8 cellular contexts compared by ENCODE assay signal in genomic region chr19:5036733-5037681, GRCh38.
DNase-seq lines count a peak whose midpoint lies in the region; ATAC-seq and TF ChIP-seq lines count a peak whose summit lies in the region.
"Had no signal": no experiment of that assay in that cellular context is flagged by ENCODE, and none has a peak within 500 bp of the region (broad histone marks: within the 10 kb centered on the region; RNA-seq: fewer than 3 reads in every experiment).

No MANE protein-coding gene starts in this region.

- no peaks in the 10 kb centered on the region for H3K9me3 ChIP-seq in CD4-positive, alpha-beta memory T cell (ENCODE audit: control insufficient read depth in 1 of 2, low read length in 2 of 2)

- H3K27me3 ChIP-seq in CD4-positive, alpha-beta memory T cell (ENCODE audit: insufficient read depth, low read length) = no peaks in the 10 kb centered on the region

- intact Hi-C loops in CD4-positive, alpha-beta memory T cell (cut with micrococcal nuclease) = no loop called here

- POLR2A ChIA-PET in CD4-positive, alpha-beta memory T cell (lab: Charles Lee; ENCODE audit: partially characterized antibody) = interaction anchor here (1.0 kb wide), 1 partner anchor 10 kb away, joined by 4 read pairs; no protein-coding TSS in a partner anchor

- TF ChIP-seq CTCF in astrocyte of the spinal cord (IDR thresholded peaks at IDR 0.05; ENCODE audit: low read depth, low read length) = no peak

- DNase-seq in NCI-H1092 (lab: John Stamatoyannopoulos, UW) = peak; percentile 33
- DNase-seq in astrocyte of the spinal cord (ENCODE audit: low read depth, low spot score) = peak; percentile 66
- peak; percentile 69 for DNase-seq in hepatic stellate cell (ENCODE audit: low spot score)
- no peak for DNase-seq in stimulated activated naive B cell treated with anti-CD40 and anti-IgM and Interleukin-4, amounts not matched to agents 10 μg/mL and 1 μg/mL and 100 μg/mL, for 72 hours
- DNase-seq in CD4-positive, alpha-beta memory T cell = no peak
- no peak for DNase-seq in iPS-NIHi7 (ENCODE audit: extremely low spot score)
- no peak for DNase-seq in HT-29 (ENCODE audit: low spot score)
- DNase-seq: kidney glomerular epithelial cell had no signal

- H3K27me3 Mint-ChIP-seq in stimulated activated naive B cell treated with anti-CD40 and anti-IgM and Interleukin-4, amounts not matched to agents 10 μg/mL and 1 μg/mL and 100 μg/mL, for 72 hours = no peaks in the 10 kb centered on the region
- no peaks in the 10 kb centered on the region for H3K27me3 Mint-ChIP-seq in CD4-positive, alpha-beta memory T cell

- H3K4me1 ChIP-seq in CD4-positive, alpha-beta memory T cell (ENCODE audit: insufficient read depth, low read length) = peaks cover under 1% of the 10 kb centered on the region

- CTCF ChIA-PET in CD4-positive, alpha-beta memory T cell (lab: Charles Lee; ENCODE audit: partially characterized antibody) = interaction anchor here (1.0 kb wide), 1 partner anchor 35 kb away, joined by 3 read pairs; no protein-coding TSS in a partner anchor

- H3K4me3 ChIP-seq in astrocyte of the spinal cord (ENCODE audit: low read depth, low read length) = no peak overlapping the region
- no peak overlapping the region for H3K4me3 ChIP-seq in CD4-positive, alpha-beta memory T cell (ENCODE audit: low read length in 2 of 2)

- peaks cover 21% of the 10 kb centered on the region for H3K36me3 ChIP-seq in CD4-positive, alpha-beta memory T cell (ENCODE audit: insufficient read depth, low read length)

- no peak overlapping the region for H3K4me3 Mint-ChIP-seq in stimulated activated naive B cell treated with anti-CD40 and anti-IgM and Interleukin-4, amounts not matched to agents 10 μg/mL and 1 μg/mL and 100 μg/mL, for 72 hours
- no peak overlapping the region for H3K4me3 Mint-ChIP-seq in CD4-positive, alpha-beta memory T cell

- peaks cover 6 to 7% of the 10 kb centered on the region in 2 donors for H3K4me1 Mint-ChIP-seq in stimulated activated naive B cell treated with anti-CD40 and anti-IgM and Interleukin-4, amounts not matched to agents 10 μg/mL and 1 μg/mL and 100 μg/mL, for 72 hours
- peaks cover 0 to 2% (median 0%) of the 10 kb centered on the region in 4 donors for H3K4me1 Mint-ChIP-seq in CD4-positive, alpha-beta memory T cell

- in situ Hi-C loops in astrocyte of the spinal cord (cut with HindIII; ENCODE audit: low sequenced_read_pairs) = no loop called here

- peak overlapping the region; percentile 32 for H3K27ac Mint-ChIP-seq in stimulated activated naive B cell treated with anti-CD40 and anti-IgM and Interleukin-4, amounts not matched to agents 10 μg/mL and 1 μg/mL and 100 μg/mL, for 72 hours
- H3K27ac Mint-ChIP-seq in CD4-positive, alpha-beta memory T cell = peak overlapping the region in 2 of 7 donors; percentile 23 to 57

- no peaks in the 10 kb centered on the region for H3K9me3 Mint-ChIP-seq in stimulated activated naive B cell treated with anti-CD40 and anti-IgM and Interleukin-4, amounts not matched to agents 10 μg/mL and 1 μg/mL and 100 μg/mL, for 72 hours
- no peaks in the 10 kb centered on the region for H3K9me3 Mint-ChIP-seq in CD4-positive, alpha-beta memory T cell

- peaks cover 10 to 35% of the 10 kb centered on the region in 2 donors for H3K36me3 Mint-ChIP-seq in stimulated activated naive B cell treated with anti-CD40 and anti-IgM and Interleukin-4, amounts not matched to agents 10 μg/mL and 1 μg/mL and 100 μg/mL, for 72 hours
- peaks cover 5 to 26% of the 10 kb centered on the region in 2 donors for H3K36me3 Mint-ChIP-seq in CD4-positive, alpha-beta memory T cell

- no peak overlapping the region for H3K27ac ChIP-seq in CD4-positive, alpha-beta memory T cell (ENCODE audit: low read depth, low read length)

- ATAC-seq in stimulated activated naive B cell treated with anti-CD40 and anti-IgM and Interleukin-4, amounts not matched to agents 10 μg/mL and 1 μg/mL and 100 μg/mL, for 72 hours (replicated peaks) = no peak

Comparison
In these comparisons a context has a peak if more than half of its experiments do, and no peak if none do; other contexts are left out.
1. DNase-seq: peak in NCI-H1092 (single experiment), astrocyte of the spinal cord (single experiment) and hepatic stellate cell (single experiment); none in stimulated activated naive B cell treated with anti-CD40 and anti-IgM and Interleukin-4, amounts not matched to agents 10 μg/mL and 1 μg/mL and 100 μg/mL, for 72 hours (single experiment), CD4-positive, alpha-beta memory T cell (0 of 5), iPS-NIHi7 (single experiment) and HT-29 (single experiment).